12 cellular contexts compared by ENCODE assay signal in genomic region chr5:170280090-170280493, GRCh38. TPM values are rescaled to one million over a fixed set of nuclear protein-coding genes. Genes with fewer than 3 reads are reported as not detected.
DNase-seq lines count a peak whose midpoint lies in the region; ATAC-seq and TF ChIP-seq lines count a peak whose summit lies in the region.
"Had no signal": no experiment of that assay in that cellular context is flagged by ENCODE, and none has a peak within 500 bp of the region (broad histone marks: within the 10 kb centered on the region; RNA-seq: fewer than 3 reads in every experiment).

No MANE protein-coding gene starts in this region.

- H3K4me1 ChIP-seq in iPS-20b (ENCODE audit: insufficient read depth, low read length) (peaks cover 25% of the 10 kb centered on the region), stomach (peaks cover 13 to 56% (median 31%) of the 10 kb centered on the region in 4 donors)

- CTCF ChIA-PET in activated CD8-positive, alpha-beta memory T cell treated with anti-CD3 and anti-CD28 coated beads, Interleukin-2, amount 10 ng/mL, durations not matched to agents 7 days and 5 days (lab: Charles Lee): interaction anchor here (1.4 to 16.3 kb wide), 8 partner anchors 13 to 59 kb away, joined by 4 to 499 read pairs (median 10); partner anchors contain the start of gene LCP2

- no peak for TF ChIP-seq EP300 in stomach (IDR thresholded peaks at IDR 0.05)

- no peak for DNase-seq in T-helper 2 cell treated with Interferon-gamma antibody and Interleukin-4, amounts not matched to agents 5 μg/mL and 100 μg/mL, for 36 hours (ENCODE audit: low spot score)
- DNase-seq in T-helper 2 cell (no peak), stomach (no peak), dorsolateral prefrontal cortex (no peak), GM10266 (ENCODE audit: extremely low spot score) (no peak)
- no peak for DNase-seq in activated CD8-positive, alpha-beta memory T cell treated with anti-CD3 and anti-CD28 coated beads, Interleukin-2, amount 10 ng/mL, durations not matched to agents 7 days and 5 days
- DNase-seq: 8988T had no signal

- WGBS in stomach, 5 donors: 56 to 70% (median 66%) methylated on average over 6 of the region's 6 CpGs

- 0 out of 2 replicates have a peak overlapping the region, but pooled peaks have one; percentile 33 for H3K9ac ChIP-seq in iPS-20b (ENCODE audit: low read depth, low read length)
- H3K9ac ChIP-seq: KMS-11 had no signal

- H3K36me3 Mint-ChIP-seq in T-helper 2 cell treated with Interferon-gamma antibody and Interleukin-4, amounts not matched to agents 5 μg/mL and 100 μg/mL, for 36 hours (ENCODE audit: low read depth): peaks cover 82% of the 10 kb centered on the region
- peaks cover 68% of the 10 kb centered on the region for H3K36me3 Mint-ChIP-seq in activated CD8-positive, alpha-beta memory T cell treated with anti-CD3 and anti-CD28 coated beads, Interleukin-2, amount 10 ng/mL, durations not matched to agents 7 days and 5 days

- H3K36me3 ChIP-seq in iPS-20b (ENCODE audit: insufficient read depth, low read depth, low read length) (no peaks in the 10 kb centered on the region), stomach (peaks cover 0 to 6% (median 2%) of the 10 kb centered on the region in 4 donors)

- no peaks in the 10 kb centered on the region for H3K27me3 ChIP-seq in iPS-20b (ENCODE audit: insufficient read depth, low read length)
- H3K27me3 ChIP-seq in stomach: no peaks in the 10 kb centered on the region
- H3K27me3 ChIP-seq in dorsolateral prefrontal cortex: no peaks in the 10 kb centered on the region

- peak overlapping the region; percentile 99 for H3K27ac Mint-ChIP-seq in T-helper 2 cell treated with Interferon-gamma antibody and Interleukin-4, amounts not matched to agents 5 μg/mL and 100 μg/mL, for 36 hours
- peak overlapping the region; percentile 88 for H3K27ac Mint-ChIP-seq in activated CD8-positive, alpha-beta memory T cell treated with anti-CD3 and anti-CD28 coated beads, Interleukin-2, amount 10 ng/mL, durations not matched to agents 7 days and 5 days
- H3K27ac Mint-ChIP-seq: nephron had no signal

- TF ChIP-seq POLR2A in stomach (IDR thresholded peaks at IDR 0.05): no peak

- H3K9me3 ChIP-seq in iPS-20b (ENCODE audit: insufficient read depth, low read depth, low read length) (peaks cover 5% of the 10 kb centered on the region), stomach (peaks cover 0 to 4% (median 0%) of the 10 kb centered on the region in 4 donors)

- H3K9me3 Mint-ChIP-seq in T-helper 2 cell treated with Interferon-gamma antibody and Interleukin-4, amounts not matched to agents 5 μg/mL and 100 μg/mL, for 36 hours: no peaks in the 10 kb centered on the region
- no peaks in the 10 kb centered on the region for H3K9me3 Mint-ChIP-seq in activated CD8-positive, alpha-beta memory T cell treated with anti-CD3 and anti-CD28 coated beads, Interleukin-2, amount 10 ng/mL, durations not matched to agents 7 days and 5 days (ENCODE audit: low read depth)

- peak overlapping the region; percentile 87 for H3K4me3 Mint-ChIP-seq in T-helper 2 cell treated with Interferon-gamma antibody and Interleukin-4, amounts not matched to agents 5 μg/mL and 100 μg/mL, for 36 hours
- peak overlapping the region; percentile 30 for H3K4me3 Mint-ChIP-seq in activated CD8-positive, alpha-beta memory T cell treated with anti-CD3 and anti-CD28 coated beads, Interleukin-2, amount 10 ng/mL, durations not matched to agents 7 days and 5 days
- H3K4me3 Mint-ChIP-seq: nephron had no signal

- no peak for ATAC-seq in activated CD8-positive, alpha-beta memory T cell treated with anti-CD3 and anti-CD28 coated beads, Interleukin-2, amount 10 ng/mL, durations not matched to agents 7 days and 5 days
- ATAC-seq in GM18873 (IDR thresholded peaks at IDR 0.05; ENCODE audit: low FRiP score, unreplicated experiment): no peak

- no peaks in the 10 kb centered on the region for H3K27me3 Mint-ChIP-seq in T-helper 2 cell treated with Interferon-gamma antibody and Interleukin-4, amounts not matched to agents 5 μg/mL and 100 μg/mL, for 36 hours (ENCODE audit: low read depth)
- no peaks in the 10 kb centered on the region for H3K27me3 Mint-ChIP-seq in activated CD8-positive, alpha-beta memory T cell treated with anti-CD3 and anti-CD28 coated beads, Interleukin-2, amount 10 ng/mL, durations not matched to agents 7 days and 5 days

- H3K4me1 Mint-ChIP-seq in T-helper 2 cell treated with Interferon-gamma antibody and Interleukin-4, amounts not matched to agents 5 μg/mL and 100 μg/mL, for 36 hours (ENCODE audit: low read depth): peaks cover 90% of the 10 kb centered on the region
- H3K4me1 Mint-ChIP-seq in activated CD8-positive, alpha-beta memory T cell treated with anti-CD3 and anti-CD28 coated beads, Interleukin-2, amount 10 ng/mL, durations not matched to agents 7 days and 5 days: peaks cover 93% of the 10 kb centered on the region
- H3K4me1 Mint-ChIP-seq: nephron had no signal

- H3K27ac ChIP-seq in iPS-20b (ENCODE audit: low read length) (no peak overlapping the region), stomach (peak overlapping the region in 4 of 5 donors; percentile 29 to 75 (median 66)), dorsolateral prefrontal cortex (peak overlapping the region in 2 of 59 donors; percentile 44 to 46)
- H3K27ac ChIP-seq: KMS-11 had no signal

- H3K4me3 ChIP-seq in iPS-20b (ENCODE audit: low read length) (no peak overlapping the region; the same call in 1 of the 2 replicates), stomach (no peak overlapping the region), dorsolateral prefrontal cortex (no peak overlapping the region)

- TF ChIP-seq CTCF in stomach (IDR thresholded peaks at IDR 0.05) (no peak), dorsolateral prefrontal cortex (IDR thresholded peaks at IDR 0.05 in 54 of 56, conservative IDR thresholded peaks at IDR 0.05 in 2 of 56; ENCODE audit: low read depth in 1 of 56, partially characterized antibody in 56 of 56) (no peak), GM10266 (IDR thresholded peaks at IDR 0.05; ENCODE audit: control insufficient read depth, insufficient read depth, low read depth, missing control alignments) (no peak)

- intact Hi-C loops in stomach (cut with DNase I; ENCODE audit: low total_unique reads) (no loop called here), dorsolateral prefrontal cortex (cut with DNase I) (no loop called here)

RNA-seq across cellular contexts. Expression of gene LCP2, which starts 17.5 kb away (rescaled TPM):
- total RNA-seq in activated CD8-positive, alpha-beta memory T cell treated with anti-CD3 and anti-CD28 coated beads, Interleukin-2, amount 10 ng/mL, durations not matched to agents 7 days and 5 days: 100 to 1,000 TPM; 393 to 419 TPM
- 10 to 100 TPM in 4 of 5 donors, under 1 TPM in 1; 0.58 to 69.4 (median 27.1) TPM for total RNA-seq in stomach
- 10 to 100 TPM in 2 of 3 donors, 1 to 10 TPM in 1; 3.2 to 16.2 (median 15.4) TPM for polyA plus RNA-seq in stomach
- total RNA-seq in dorsolateral prefrontal cortex: 10 to 100 TPM in 113 of 120 experiments, 1 to 10 TPM in 7; 7.5 to 44.4 (median 17.5) TPM

RNA-seq across cellular contexts. Expression of gene C5orf58, which starts 47.3 kb away (rescaled TPM):
- total RNA-seq in activated CD8-positive, alpha-beta memory T cell treated with anti-CD3 and anti-CD28 coated beads, Interleukin-2, amount 10 ng/mL, durations not matched to agents 7 days and 5 days: not detected
- total RNA-seq in stomach: under 1 TPM in 1 of 5 donors, not detected in 4; 0.43 TPM
- 1 to 10 TPM in 1 of 3 donors, not detected in 2; 4.6 TPM for polyA plus RNA-seq in stomach
- total RNA-seq in dorsolateral prefrontal cortex: 1 to 10 TPM in 4 of 120 experiments, under 1 TPM in 5, not detected in 111; 0.60 to 1.4 (median 0.90) TPM
- polyA plus RNA-seq: adipose tissue had no signal

Comparison
In these comparisons a context has a peak if more than half of its experiments do, and no peak if none do; other contexts are left out.
1. RNA of gene LCP2, which starts 17.5 kb away (total RNA-seq): 393 to 419 TPM in activated CD8-positive, alpha-beta memory T cell treated with anti-CD3 and anti-CD28 coated beads, Interleukin-2, amount 10 ng/mL, durations not matched to agents 7 days and 5 days; 0.58 to 69.4 TPM in stomach and 7.5 to 44.4 TPM in dorsolateral prefrontal cortex; every median in the first group is over 4 times any median in the second.